In the genomic region with DNA sequence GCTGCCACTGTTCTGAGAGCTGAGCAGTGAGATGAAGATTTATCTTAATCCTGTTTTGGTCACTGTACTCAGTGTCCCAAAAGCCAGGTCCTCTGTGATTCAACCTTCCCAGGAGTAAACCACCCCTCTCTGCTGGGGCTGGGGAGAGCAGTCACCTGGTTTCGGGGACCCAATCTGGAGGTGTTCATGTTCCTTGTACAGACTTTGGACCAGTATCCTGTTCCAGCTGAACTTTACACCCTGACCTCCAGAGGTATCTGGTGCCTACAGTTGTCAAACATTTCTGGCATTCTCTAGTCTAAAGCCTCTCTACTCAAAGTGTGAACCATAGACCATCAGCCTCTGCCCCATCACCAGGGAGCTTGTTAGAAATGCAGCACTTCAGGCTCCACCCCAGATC, we compare ENCODE assay signal across 11 cellular contexts.
"Had no signal": no experiment of that assay in that cellular context is flagged by ENCODE, and none has a peak within 500 bp of the region (broad histone marks: within the 10 kb centered on the region; RNA-seq: fewer than 3 reads in every experiment).

No MANE protein-coding gene starts in this region.

- H3K27me3 ChIP-seq: body of pancreas, left lung, pancreas, tibial nerve had no signal

- H3K4me1 ChIP-seq: left lung had no signal

- H3K4me3 ChIP-seq: body of pancreas, left lung, pancreas, skin epidermis, tibial nerve had no signal

- DNase-seq: activated CD4-positive, CD25-positive, alpha-beta regulatory T cell; activated naive CD4-positive, alpha-beta T cell treated with anti-CD3 and anti-CD28 coated beads, Interleukin-2, amount 10 ng/mL, durations not matched to agents 7 days and 5 days; body of pancreas; cerebellar nuclear complex; dermis blood vessel endothelial cell; left lung; pancreas; T-helper 17 cell had no signal

- H3K27ac ChIP-seq: body of pancreas, left lung, pancreas, skin epidermis, tibial nerve had no signal

- H3K36me3 ChIP-seq: left lung, pancreas, tibial nerve had no signal

- ATAC-seq: body of pancreas; left lung; stimulated activated effector memory CD8-positive, alpha-beta T cell treated with anti-CD3 and anti-CD28 coated beads, Interleukin-12 subunit alpha, Interleukin-12 subunit beta, amount 100 ng/mL, for 72 hours; T-helper 17 cell had no signal

- H3K9me3 ChIP-seq: body of pancreas, left lung, pancreas, tibial nerve had no signal
